ENCODE assay signal across 20 cellular contexts in the genomic region with DNA sequence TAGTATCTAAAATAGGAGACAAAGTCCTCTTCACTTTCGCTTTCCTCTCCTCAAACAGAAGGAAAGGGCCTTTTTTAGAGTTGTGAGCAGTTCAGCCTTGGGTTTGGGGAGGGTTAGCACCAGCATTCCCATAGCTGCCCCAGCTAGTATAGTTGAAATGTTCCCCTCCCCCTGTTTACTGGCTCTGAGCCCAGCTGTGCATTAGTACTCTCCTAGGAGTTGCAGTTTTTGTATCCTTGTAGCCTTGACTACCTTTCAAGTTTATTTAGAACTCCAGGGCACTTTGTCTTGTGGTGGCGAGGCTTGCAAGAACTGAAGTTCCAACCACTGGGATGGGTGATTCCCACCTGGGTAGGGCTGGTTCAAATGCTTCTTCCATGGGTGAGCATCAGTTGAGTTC.
DNase-seq lines count a peak whose midpoint lies in the region; FAIRE-seq and TF ChIP-seq lines count a peak whose summit lies in the region.
"Had no signal": no experiment of that assay in that cellular context is flagged by ENCODE, and none has a peak within 500 bp of the region (broad histone marks: within the 10 kb centered on the region; RNA-seq: fewer than 3 reads in every experiment).

No MANE protein-coding gene starts in this region.

- no peak for TF ChIP-seq POLR2A in H54 (IDR thresholded peaks at IDR 0.05; ENCODE audit: low read depth, low read length)

- H3K4ac ChIP-seq in neuronal stem cell (ENCODE audit: low read length), result no peak overlapping the region

- H4K8ac ChIP-seq in neuronal stem cell (ENCODE audit: low read depth, low read length), result no peak overlapping the region

- no peaks in the 10 kb centered on the region for H3K27me3 ChIP-seq in neuronal stem cell (ENCODE audit: control insufficient read depth in 3 of 3, insufficient read depth in 3 of 3, low read depth in 1 of 3, low read length in 3 of 3)
- H3K27me3 ChIP-seq: gastrocnemius medialis, MG63, neural progenitor cell, thyroid gland had no signal

- no peak overlapping the region for H3K23ac ChIP-seq in neuronal stem cell (ENCODE audit: low read depth, low read length, poor library complexity)

- H3K18ac ChIP-seq in neuronal stem cell (ENCODE audit: low read length), result no peak overlapping the region

- H2AFZ ChIP-seq in neuronal stem cell (ENCODE audit: low read length), result peak overlapping the region; percentile 41
- H2AFZ ChIP-seq: neural progenitor cell had no signal

- H3K4me1 ChIP-seq in neuronal stem cell (ENCODE audit: control insufficient read depth in 2 of 2, insufficient read depth in 1 of 2, low read depth in 1 of 2, low read length in 2 of 2), result no peaks in the 10 kb centered on the region
- H3K4me1 ChIP-seq: gastrocnemius medialis, neural progenitor cell, thyroid gland had no signal

- H3K27ac ChIP-seq in neuronal stem cell (replicated peaks; ENCODE audit: low read length), result no peak overlapping the region
- H3K27ac ChIP-seq: gastrocnemius medialis, neural progenitor cell, thyroid gland had no signal

- no peak overlapping the region for H2AK5ac ChIP-seq in neuronal stem cell (ENCODE audit: low read depth, low read length)

- peak; percentile 44 for DNase-seq in DMS153 (lab: John Stamatoyannopoulos, UW)
- DNase-seq in DMS153 treated with DMSO at 0.1 percent for 48 hours (lab: John Stamatoyannopoulos, UW; ENCODE audit: unreplicated experiment), result no peak
- peak; percentile 7 for DNase-seq in NCI-H1092 (lab: John Stamatoyannopoulos, UW)
- DNase-seq in RPMI8226, result peak; percentile 90
- DNase-seq in neuronal stem cell (ENCODE audit: low spot score), result no peak
- DNase-seq in RKO (ENCODE audit: low spot score), result no peak
- no peak for DNase-seq in UCSD-AML1 (lab: John Stamatoyannopoulos, UW; ENCODE audit: unreplicated experiment)
- no peak for DNase-seq in H54 (ENCODE audit: insufficient read length, low spot score)
- DNase-seq: 8988T; activated naive CD4-positive, alpha-beta T cell treated with anti-CD3 and anti-CD28 coated beads for 36 hours; C1 segment of cervical spinal cord; cortex of kidney; gastrocnemius medialis; left colon; MG63; stimulated activated CD4-positive, alpha-beta T cell treated with anti-CD3 and anti-CD28 coated beads, Interleukin-12 subunit alpha, Interleukin-12 subunit beta, amount 100 ng/mL, for 4 hours; T-cell; thyroid gland had no signal

- no peak overlapping the region for H3K9ac ChIP-seq in neuronal stem cell (ENCODE audit: low read depth, low read length, poor library complexity)
- H3K9ac ChIP-seq: neural progenitor cell had no signal

- H3K36me3 ChIP-seq in neuronal stem cell (replicated peaks in 1 of 2; ENCODE audit: control insufficient read depth in 2 of 2, insufficient read depth in 2 of 2, low read length in 2 of 2), result no peaks in the 10 kb centered on the region
- H3K36me3 ChIP-seq: gastrocnemius medialis, MG63, neural progenitor cell, thyroid gland had no signal

- no peak overlapping the region for H3K14ac ChIP-seq in neuronal stem cell (ENCODE audit: low read length)

- H3K4me3 ChIP-seq in neuronal stem cell (ENCODE audit: low read length in 2 of 2), result no peak overlapping the region
- H3K4me3 ChIP-seq: gastrocnemius medialis, MG63, neural progenitor cell, thyroid gland had no signal

- H3K4me2 ChIP-seq in neuronal stem cell (ENCODE audit: insufficient read depth, low read length, poor library complexity, severe bottlenecking), result no peak overlapping the region
- H3K4me2 ChIP-seq: neural progenitor cell had no signal

- H2BK12ac ChIP-seq in neuronal stem cell (ENCODE audit: low read length), result no peak overlapping the region

- FAIRE-seq in H54 (lab: Jason Lieb, UNC), result no peak
- FAIRE-seq: GM18507 had no signal

- no CpG with 5 or more reads among the region's 2 CpGs for WGBS in neuronal stem cell (ENCODE audit: extremely low coverage in 2 of 2, insufficient read length in 2 of 2, insufficient replicate concordance in 1 of 2), 2 donors

- H3K79me1 ChIP-seq in neuronal stem cell (ENCODE audit: low read depth, low read length), result no peaks in the 10 kb centered on the region

- H2BK5ac ChIP-seq in neuronal stem cell (ENCODE audit: low read length), result no peak overlapping the region

- H2BK15ac ChIP-seq in neuronal stem cell (ENCODE audit: low read length), result no peak overlapping the region

- H3K9me3 ChIP-seq in neuronal stem cell (replicated peaks in 1 of 2; ENCODE audit: control insufficient read depth in 2 of 2, insufficient read depth in 1 of 2, low read depth in 1 of 2, low read length in 2 of 2), result no peaks in the 10 kb centered on the region
- H3K9me3 ChIP-seq: gastrocnemius medialis, MG63, thyroid gland had no signal

- H2BK120ac ChIP-seq in neuronal stem cell (ENCODE audit: low read depth, low read length), result no peak overlapping the region

- H4K91ac ChIP-seq in neuronal stem cell (ENCODE audit: low read depth, low read length, poor library complexity), result no peak overlapping the region

Comparison
In these comparisons a context has a peak if more than half of its experiments do, and no peak if none do; other contexts are left out.
1. DNase-seq: peak in DMS153 (single experiment), NCI-H1092 (single experiment) and RPMI8226 (single experiment); none in DMS153 treated with DMSO at 0.1 percent for 48 hours (single experiment), neuronal stem cell (single experiment), RKO (single experiment), UCSD-AML1 (single experiment) and H54 (single experiment).